In genomic region chr7:5643280-5643679, GRCh38 we compare ENCODE assay signal across 10 cellular contexts. TPM values are rescaled to one million over a fixed set of nuclear protein-coding genes. Genes with fewer than 3 reads are reported as not detected.
A peak's percentile ranks its signal among the peaks of the same experiment; 100 is the strongest.
DNase-seq lines count a peak whose midpoint lies in the region; ATAC-seq lines count a peak whose summit lies in the region.
"Had no signal": no experiment of that assay in that cellular context is flagged by ENCODE, and none has a peak within 500 bp of the region (broad histone marks: within the 10 kb centered on the region; RNA-seq: fewer than 3 reads in every experiment).

No MANE protein-coding gene starts in this region.

- peak overlapping the region; percentile 83 for H3K27ac Mint-ChIP-seq in activated CD8-positive, alpha-beta T cell treated with anti-CD3 and anti-CD28 coated beads, Interleukin-2, amount 10 ng/mL, durations not matched to agents 7 days and 5 days

- no peak overlapping the region for H3K4me2 ChIP-seq in GM23248 (ENCODE audit: unreplicated experiment)
- H3K4me2 ChIP-seq: A549 had no signal

- H3K9me2 ChIP-seq in GM23248 (ENCODE audit: insufficient read depth): no peaks in the 10 kb centered on the region

- CTCF ChIA-PET in activated CD8-positive, alpha-beta T cell treated with anti-CD3 and anti-CD28 coated beads, Interleukin-2, amount 10 ng/mL, durations not matched to agents 7 days and 5 days (lab: Charles Lee): interaction anchor here (1.0 to 2.0 kb wide), 6 partner anchors 13 to 83 kb away, joined by 3 to 13 read pairs (median 4); no protein-coding TSS in a partner anchor

- H4K20me1 ChIP-seq in GM23248 (ENCODE audit: insufficient read depth): no peaks in the 10 kb centered on the region

- H3K36me3 ChIP-seq in GM23248 (ENCODE audit: low read depth): peaks cover 39% of the 10 kb centered on the region

- peaks cover 14% of the 10 kb centered on the region; the same call in 1 of the 2 replicates for H3K79me2 ChIP-seq in GM23248 (ENCODE audit: insufficient read depth)

- no peaks in the 10 kb centered on the region for H3K9me3 Mint-ChIP-seq in activated CD8-positive, alpha-beta T cell treated with anti-CD3 and anti-CD28 coated beads, Interleukin-2, amount 10 ng/mL, durations not matched to agents 7 days and 5 days (ENCODE audit: insufficient read depth)
- H3K9me3 Mint-ChIP-seq: IgD-negative memory B cell had no signal

- no peaks in the 10 kb centered on the region for H3K27me3 ChIP-seq in GM23248 (replicated peaks; ENCODE audit: insufficient read depth)

- H3K4me3 ChIP-seq in GM23248: no peak overlapping the region
- H3K4me3 ChIP-seq: A549 had no signal

- in situ Hi-C loops in GM23248 (cut with MboI): no loop called here

- H2AFZ ChIP-seq in GM23248: no peak overlapping the region

- H3F3A ChIP-seq in GM23248 (ENCODE audit: insufficient read depth): peaks cover 6% of the 10 kb centered on the region

- H3K4me3 Mint-ChIP-seq in activated CD8-positive, alpha-beta T cell treated with anti-CD3 and anti-CD28 coated beads, Interleukin-2, amount 10 ng/mL, durations not matched to agents 7 days and 5 days: peak overlapping the region; percentile 23

- peak; percentile 87 for ATAC-seq in activated CD8-positive, alpha-beta T cell treated with anti-CD3 and anti-CD28 coated beads, Interleukin-2, amount 10 ng/mL, durations not matched to agents 7 days and 5 days
- peak; percentile 77 to 80 for ATAC-seq in left cardiac atrium
- no peak for ATAC-seq in HG02981 (IDR thresholded peaks at IDR 0.05; ENCODE audit: unreplicated experiment)

- no peaks in the 10 kb centered on the region for H3K27me3 Mint-ChIP-seq in activated CD8-positive, alpha-beta T cell treated with anti-CD3 and anti-CD28 coated beads, Interleukin-2, amount 10 ng/mL, durations not matched to agents 7 days and 5 days (ENCODE audit: low read depth)
- H3K27me3 Mint-ChIP-seq: IgD-negative memory B cell had no signal

- intact Hi-C loops in left cardiac atrium (cut with DNase I): loop anchor here in 1 of 2 donors (5.0 kb wide), 1 partner anchor 46 kb away; no protein-coding TSS in a partner anchor

- H3K9me3 ChIP-seq in GM23248 (ENCODE audit: low read depth): no peaks in the 10 kb centered on the region
- H3K9me3 ChIP-seq: A549 had no signal

- H3K36me3 Mint-ChIP-seq in activated CD8-positive, alpha-beta T cell treated with anti-CD3 and anti-CD28 coated beads, Interleukin-2, amount 10 ng/mL, durations not matched to agents 7 days and 5 days (ENCODE audit: low read depth): peaks cover 52% of the 10 kb centered on the region

- 72 to 77% methylated on average over 7 of the region's 7 CpGs for WGBS in GM23248 (ENCODE audit: low coverage in 1 of 2, low lambda C conversion rate in 2 of 2, missing lambda C conversion rate in 2 of 2), 2 experiments

- peak; percentile 24 for DNase-seq in activated CD4-positive, alpha-beta T cell treated with anti-CD3 and anti-CD28 coated beads for 48 hours
- DNase-seq in activated CD4-positive, alpha-beta T cell treated with anti-CD3 and anti-CD28 coated beads for 4 hours: no peak
- DNase-seq in activated CD8-positive, alpha-beta T cell treated with anti-CD3 and anti-CD28 coated beads, Interleukin-2, amount 10 ng/mL, durations not matched to agents 7 days and 5 days: peak; percentile 63
- peak; percentile 58 for DNase-seq in left cardiac atrium
- DNase-seq in stimulated activated CD8-positive, alpha-beta memory T cell treated with anti-CD3 and anti-CD28 coated beads, Interleukin-4, amount 100 ng/mL, for 24 hours (ENCODE audit: low read depth): peak; percentile 6
- DNase-seq in GM23248: no peak
- DNase-seq in DMS153 (lab: John Stamatoyannopoulos, UW): no peak

- H3K4me1 Mint-ChIP-seq in activated CD8-positive, alpha-beta T cell treated with anti-CD3 and anti-CD28 coated beads, Interleukin-2, amount 10 ng/mL, durations not matched to agents 7 days and 5 days (ENCODE audit: low read depth): peaks cover 38% of the 10 kb centered on the region

- H3K9ac ChIP-seq in GM23248: no peak overlapping the region

- POLR2A ChIA-PET in activated CD8-positive, alpha-beta T cell treated with anti-CD3 and anti-CD28 coated beads, Interleukin-2, amount 10 ng/mL, durations not matched to agents 7 days and 5 days (lab: Charles Lee): interaction anchor here (1.1 kb wide), 1 partner anchor 58 kb away, joined by 3 read pairs; no protein-coding TSS in a partner anchor

- H3K4me1 ChIP-seq in GM23248 (ENCODE audit: insufficient read depth): no peaks in the 10 kb centered on the region

- H3K27ac ChIP-seq in GM23248: no peak overlapping the region
- H3K27ac ChIP-seq: A549 had no signal

RNA-seq across cellular contexts. Expression of gene FSCN1, which starts 50.7 kb away (rescaled TPM):
- total RNA-seq in activated CD8-positive, alpha-beta T cell treated with anti-CD3 and anti-CD28 coated beads, Interleukin-2, amount 10 ng/mL, durations not matched to agents 7 days and 5 days: 10 to 100 TPM; 14.3 to 16.2 TPM
- 10 to 100 TPM; 25.5 to 30.0 TPM for total RNA-seq in left cardiac atrium
- 410 and 423 TPM in 2 replicates for total RNA-seq in GM23248 (2014; rRNA removed; shearing (Covaris generic))
- 183 and 201 TPM in 2 replicates for polyA plus RNA-seq in GM23248 (2016; fragmentation: Nextera tagmentation; extraction: Ambion mirVana)

Comparison
In these comparisons a context has a peak if more than half of its experiments do, and no peak if none do; other contexts are left out.
1. DNase-seq: peak in activated CD4-positive, alpha-beta T cell treated with anti-CD3 and anti-CD28 coated beads for 48 hours (single experiment), activated CD8-positive, alpha-beta T cell treated with anti-CD3 and anti-CD28 coated beads, Interleukin-2, amount 10 ng/mL, durations not matched to agents 7 days and 5 days (single experiment), left cardiac atrium (single experiment) and stimulated activated CD8-positive, alpha-beta memory T cell treated with anti-CD3 and anti-CD28 coated beads, Interleukin-4, amount 100 ng/mL, for 24 hours (single experiment); none in activated CD4-positive, alpha-beta T cell treated with anti-CD3 and anti-CD28 coated beads for 4 hours (0 of 2), GM23248 (single experiment) and DMS153 (single experiment).
2. RNA of gene FSCN1, which starts 50.7 kb away (total RNA-seq): 410 to 423 TPM in GM23248; 25.5 to 30.0 TPM in left cardiac atrium and 14.3 to 16.2 TPM in activated CD8-positive, alpha-beta T cell treated with anti-CD3 and anti-CD28 coated beads, Interleukin-2, amount 10 ng/mL, durations not matched to agents 7 days and 5 days; every median in the first group is over 10 times any median in the second.